In the genomic region with DNA sequence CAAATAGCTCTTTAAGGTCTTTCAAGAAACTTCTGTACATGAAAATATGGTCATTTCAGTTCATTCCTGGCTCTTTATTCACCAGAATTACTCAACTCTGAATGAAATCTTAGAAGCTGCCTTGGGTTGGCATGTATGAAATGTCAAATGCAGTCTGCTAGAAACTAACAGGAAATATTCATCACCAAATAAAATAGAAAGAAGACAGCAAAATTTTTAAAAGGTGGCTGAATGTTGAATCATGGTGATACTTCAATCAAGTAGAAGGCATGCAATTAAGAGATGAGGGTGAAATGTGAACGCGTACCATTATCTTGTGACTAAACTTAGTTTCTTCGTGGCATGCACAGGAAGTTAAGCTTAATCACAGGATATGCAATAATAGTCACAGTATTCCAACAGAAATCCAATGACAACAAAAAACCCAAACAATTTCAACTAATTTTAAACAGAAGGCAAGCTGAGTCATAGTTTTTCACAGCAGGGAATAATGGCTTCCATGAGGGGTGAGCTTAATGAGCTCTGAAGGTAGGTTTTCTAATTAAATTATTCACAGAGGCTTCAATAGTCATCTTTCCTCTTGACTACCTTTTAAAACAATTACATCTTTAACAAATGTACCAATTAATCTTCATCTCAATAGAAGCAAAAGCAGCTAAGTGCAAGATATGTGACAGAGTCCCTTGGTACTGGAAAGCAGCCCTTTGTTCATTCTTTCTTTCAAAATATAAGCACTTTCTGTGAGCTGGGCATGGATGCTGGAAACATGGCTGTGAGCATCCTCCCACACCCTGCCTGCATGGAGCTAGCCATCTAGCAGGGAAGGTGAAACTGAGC, we compare ENCODE assay signal across 10 cellular contexts. TPM values are rescaled to one million over a fixed set of nuclear protein-coding genes. Genes with fewer than 3 reads are reported as not detected.
DNase-seq lines count a peak whose midpoint lies in the region; TF ChIP-seq lines count a peak whose summit lies in the region.
"Had no signal": no experiment of that assay in that cellular context is flagged by ENCODE, and none has a peak within 500 bp of the region (broad histone marks: within the 10 kb centered on the region; RNA-seq: fewer than 3 reads in every experiment).

No MANE protein-coding gene starts in this region.

- H3K9me3 Mint-ChIP-seq in Calu3 (ENCODE audit: low read depth, unreplicated experiment) (no peaks in the 10 kb centered on the region), nephron (no peaks in the 10 kb centered on the region)
- H3K9me3 Mint-ChIP-seq: activated T-helper 1 cell treated with anti-CD3 and anti-CD28 coated beads, Interleukin-12 subunit alpha, Interleukin-12 subunit beta, Interleukin-2, Interleukin-4 antibody, amounts not matched to agents 30 ng/mL and 10 ng/mL and 1 ng/mL, durations not matched to agents 14 hours and 24 hours and 36 hours had no signal

- no peak for DNase-seq in Calu3
- peak; percentile 79 for DNase-seq in NCI-H146 (lab: John Stamatoyannopoulos, UW)
- peak; percentile 88 for DNase-seq in dedifferentiated amniotic fluid mesenchymal stem cell (ENCODE audit: extremely low spot score)
- DNase-seq in T-helper 2 cell: no peak
- no peak for DNase-seq in HuH-7.5 (ENCODE audit: low spot score)
- DNase-seq in NCI-H526 (lab: John Stamatoyannopoulos, UW): no peak
- no peak for DNase-seq in activated CD4-positive, alpha-beta T cell treated with anti-CD3 and anti-CD28 coated beads, Interleukin-2, amount 50 U/mL, for 4 hours
- DNase-seq: stimulated activated CD8-positive, alpha-beta memory T cell treated with anti-CD3 and anti-CD28 coated beads, Interleukin-4, amount 100 ng/mL, for 48 hours had no signal

- H3K27ac Mint-ChIP-seq in Calu3 (ENCODE audit: unreplicated experiment) (no peak overlapping the region), nephron (peak overlapping the region in 2 of 3 experiments; percentile 44 to 78)
- H3K27ac Mint-ChIP-seq: activated T-helper 1 cell treated with anti-CD3 and anti-CD28 coated beads, Interleukin-12 subunit alpha, Interleukin-12 subunit beta, Interleukin-2, Interleukin-4 antibody, amounts not matched to agents 30 ng/mL and 10 ng/mL and 1 ng/mL, durations not matched to agents 14 hours and 24 hours and 36 hours had no signal

- intact Hi-C loops in Calu3 (cut with micrococcal nuclease; ENCODE audit: unreplicated experiment): loop anchor here (10.0 kb wide), 1 partner anchor 133 kb away; no protein-coding TSS in a partner anchor

- no peaks in the 10 kb centered on the region for H3K27me3 Mint-ChIP-seq in Calu3 (ENCODE audit: unreplicated experiment)
- H3K27me3 Mint-ChIP-seq in nephron (ENCODE audit: low read depth): no peaks in the 10 kb centered on the region

- CTCF ChIA-PET in Calu3 (lab: Charles Lee): interaction anchor here (0.7 kb wide), 1 partner anchor 609 kb away, joined by 4 read pairs; no protein-coding TSS in a partner anchor

- no TSS peak for BruUV-seq in Calu3 (replicated peaks; lab: Mats Ljungman, UMichigan)

- H3K36me3 Mint-ChIP-seq in Calu3 (ENCODE audit: insufficient read depth, unreplicated experiment): no peaks in the 10 kb centered on the region
- no peaks in the 10 kb centered on the region for H3K36me3 Mint-ChIP-seq in nephron (ENCODE audit: low read depth)

- H3K4me1 Mint-ChIP-seq in Calu3 (ENCODE audit: low read depth, unreplicated experiment) (peaks cover 29% of the 10 kb centered on the region), nephron (peaks cover 13% of the 10 kb centered on the region)

- peak overlapping the region; percentile 12 for H3K4me3 Mint-ChIP-seq in Calu3 (ENCODE audit: low read depth, unreplicated experiment)
- no peak overlapping the region for H3K4me3 Mint-ChIP-seq in nephron
- H3K4me3 Mint-ChIP-seq: activated T-helper 1 cell treated with anti-CD3 and anti-CD28 coated beads, Interleukin-12 subunit alpha, Interleukin-12 subunit beta, Interleukin-2, Interleukin-4 antibody, amounts not matched to agents 30 ng/mL and 10 ng/mL and 1 ng/mL, durations not matched to agents 14 hours and 24 hours and 36 hours had no signal

- TF ChIP-seq CTCF in Calu3 (IDR thresholded peaks at IDR 0.05; ENCODE audit: unreplicated experiment): no peak
- TF ChIP-seq CTCF in nephron (IDR thresholded peaks at IDR 0.05; ENCODE audit: unreplicated experiment in 3 of 3): no peak

RNA-seq across cellular contexts. Expression of gene SCFD2, which starts 44.5 kb away (rescaled TPM):
- 16.7 and 17.1 TPM in 2 replicates for total RNA-seq in Calu3 (2022)

RNA-seq across cellular contexts. Expression of gene FIP1L1, which starts 56.1 kb away (rescaled TPM):
- total RNA-seq in Calu3 (2022): 45.7 and 56.3 TPM in 2 replicates

Comparison
In these comparisons a context has a peak if more than half of its experiments do, and no peak if none do; other contexts are left out.
1. DNase-seq: peak in NCI-H146 (single experiment) and dedifferentiated amniotic fluid mesenchymal stem cell (single experiment); none in Calu3 (single experiment), T-helper 2 cell (0 of 5), HuH-7.5 (single experiment), NCI-H526 (0 of 2) and activated CD4-positive, alpha-beta T cell treated with anti-CD3 and anti-CD28 coated beads, Interleukin-2, amount 50 U/mL, for 4 hours (0 of 2).